ENCODE assay signal across 8 cellular contexts in the genomic region with DNA sequence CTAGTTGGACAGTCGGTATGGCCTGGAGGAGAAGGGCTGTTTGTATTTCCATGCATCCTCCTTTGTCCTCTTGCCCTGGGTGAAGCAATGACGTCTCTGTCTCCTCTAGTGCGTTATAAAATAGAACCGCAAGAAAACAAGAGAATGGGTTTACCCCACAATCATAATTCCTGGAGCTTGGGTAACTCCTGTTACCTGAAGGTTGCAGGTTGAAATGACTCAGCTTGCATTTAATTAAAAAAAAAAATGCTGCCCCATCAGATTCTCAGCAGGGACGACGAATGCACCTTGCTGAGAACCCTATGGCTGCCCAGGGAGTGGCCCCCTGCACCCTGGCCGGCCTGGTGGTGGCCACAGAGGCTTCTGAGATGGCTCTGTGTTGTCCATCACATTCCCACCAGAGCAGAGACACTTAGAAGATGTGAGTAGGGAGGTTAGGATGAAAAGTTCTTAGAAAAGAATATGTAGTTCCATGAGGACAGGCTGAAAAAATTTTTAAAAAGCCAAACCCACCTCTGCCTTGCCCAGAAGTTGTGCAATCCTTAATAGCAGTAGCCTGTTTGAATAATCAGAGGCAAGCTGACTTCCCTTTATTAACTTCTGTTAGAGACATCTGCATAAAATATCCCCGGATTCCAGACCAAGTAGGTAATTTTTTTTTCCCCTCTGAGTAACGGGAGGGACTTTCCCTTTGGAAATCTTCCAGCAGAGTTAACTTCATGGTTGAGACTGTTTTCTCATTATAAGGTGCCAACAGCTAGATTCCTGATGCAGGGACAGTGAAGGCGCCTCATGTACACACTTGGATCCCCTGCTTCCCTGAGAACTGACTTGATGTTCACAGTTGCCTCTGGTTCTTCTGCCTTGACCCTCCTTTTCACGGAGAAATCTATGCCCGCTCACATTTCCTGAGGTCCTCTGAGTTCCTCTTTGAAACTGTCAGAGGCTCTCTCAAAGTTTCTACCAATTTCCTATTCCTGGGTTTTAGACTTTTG.
DNase-seq lines count a peak whose midpoint lies in the region; ATAC-seq lines count a peak whose summit lies in the region.

No MANE protein-coding gene starts in this region.

- peak overlapping the region; percentile 31; the same call in 1 of the 2 replicates for H3K27ac ChIP-seq in ACC112 (ENCODE audit: low read depth, low read length)

- peaks cover 6 to 9% (median 8%) of the 10 kb centered on the region in 3 donors for H3K27me3 Mint-ChIP-seq in immature natural killer cell (ENCODE audit: low read depth in 3 of 3)

- H3K79me2 ChIP-seq in ACC112 (ENCODE audit: control insufficient read depth, insufficient read depth, low read length, unreplicated experiment) = no peaks in the 10 kb centered on the region

- intact Hi-C loops in head of caudate nucleus (cut with DNase I) = no loop called here

- H3K4me3 Mint-ChIP-seq in immature natural killer cell = peak overlapping the region; percentile 59 to 80 (median 65)
- peak overlapping the region; percentile 47 for H3K4me3 Mint-ChIP-seq in stimulated activated effector memory CD8-positive, alpha-beta T cell treated with anti-CD3 and anti-CD28 coated beads, Interleukin-12 subunit alpha, Interleukin-12 subunit beta, amount 100 ng/mL, for 72 hours

- H3K27me3 ChIP-seq in ACC112 (ENCODE audit: insufficient read depth, low read length) = no peaks in the 10 kb centered on the region

- no peak overlapping the region for H3K4me3 ChIP-seq in ACC112 (ENCODE audit: low read depth, low read length)

- no peak overlapping the region for H2AFZ ChIP-seq in ACC112 (ENCODE audit: low read length, unreplicated experiment)

- peaks cover 95 to 100% of the 10 kb centered on the region in 2 donors for H3K4me1 Mint-ChIP-seq in immature natural killer cell
- peaks cover 48% of the 10 kb centered on the region for H3K4me1 Mint-ChIP-seq in stimulated activated effector memory CD8-positive, alpha-beta T cell treated with anti-CD3 and anti-CD28 coated beads, Interleukin-12 subunit alpha, Interleukin-12 subunit beta, amount 100 ng/mL, for 72 hours

- peaks cover 0 to 3% (median 0%) of the 10 kb centered on the region in 6 donors for H3K9me3 Mint-ChIP-seq in immature natural killer cell
- H3K9me3 Mint-ChIP-seq in stimulated activated effector memory CD8-positive, alpha-beta T cell treated with anti-CD3 and anti-CD28 coated beads, Interleukin-12 subunit alpha, Interleukin-12 subunit beta, amount 100 ng/mL, for 72 hours = no peaks in the 10 kb centered on the region

- DNase-seq in HT1080 (ENCODE audit: low read depth) = peak; percentile 26
- peak; percentile 85 for DNase-seq in amniotic epithelial cell (ENCODE audit: low read depth)
- no peak for DNase-seq in immature natural killer cell
- no peak for DNase-seq in stimulated activated effector memory CD8-positive, alpha-beta T cell treated with anti-CD3 and anti-CD28 coated beads, Interleukin-12 subunit alpha, Interleukin-12 subunit beta, amount 100 ng/mL, for 72 hours (ENCODE audit: low spot score in 2 of 2)
- no peak for DNase-seq in iPS-NIHi11 (ENCODE audit: low spot score)
- DNase-seq in head of caudate nucleus = no peak
- no peak for DNase-seq in HUDEP-2 (lab: John Stamatoyannopoulos, UW; ENCODE audit: unreplicated experiment in 76 of 76)

- ATAC-seq in stimulated activated effector memory CD8-positive, alpha-beta T cell treated with anti-CD3 and anti-CD28 coated beads, Interleukin-12 subunit alpha, Interleukin-12 subunit beta, amount 100 ng/mL, for 72 hours = peak; percentile 25

- peaks cover 3 to 28% (median 8%) of the 10 kb centered on the region in 3 donors for H3K36me3 Mint-ChIP-seq in immature natural killer cell
- H3K36me3 Mint-ChIP-seq in stimulated activated effector memory CD8-positive, alpha-beta T cell treated with anti-CD3 and anti-CD28 coated beads, Interleukin-12 subunit alpha, Interleukin-12 subunit beta, amount 100 ng/mL, for 72 hours = peaks cover 28% of the 10 kb centered on the region

- H3K27ac Mint-ChIP-seq in immature natural killer cell = peak overlapping the region in 5 of 6 donors; percentile 79 to 94 (median 92)
- H3K27ac Mint-ChIP-seq in stimulated activated effector memory CD8-positive, alpha-beta T cell treated with anti-CD3 and anti-CD28 coated beads, Interleukin-12 subunit alpha, Interleukin-12 subunit beta, amount 100 ng/mL, for 72 hours = peak overlapping the region; percentile 87

- H3K4me1 ChIP-seq in ACC112 (ENCODE audit: control insufficient read depth, insufficient read depth, low read length, unreplicated experiment) = peaks cover 13% of the 10 kb centered on the region

- no peaks in the 10 kb centered on the region for H3K36me3 ChIP-seq in ACC112 (ENCODE audit: insufficient read depth, low read length)

Comparison
In these comparisons a context has a peak if more than half of its experiments do, and no peak if none do; other contexts are left out.
1. DNase-seq: peak in HT1080 (single experiment) and amniotic epithelial cell (single experiment); none in immature natural killer cell (0 of 3), stimulated activated effector memory CD8-positive, alpha-beta T cell treated with anti-CD3 and anti-CD28 coated beads, Interleukin-12 subunit alpha, Interleukin-12 subunit beta, amount 100 ng/mL, for 72 hours (0 of 2), iPS-NIHi11 (single experiment), head of caudate nucleus (0 of 42) and HUDEP-2 (0 of 76).